Comparison of ENCODE assay signal across 6 cellular contexts in the genomic region with DNA sequence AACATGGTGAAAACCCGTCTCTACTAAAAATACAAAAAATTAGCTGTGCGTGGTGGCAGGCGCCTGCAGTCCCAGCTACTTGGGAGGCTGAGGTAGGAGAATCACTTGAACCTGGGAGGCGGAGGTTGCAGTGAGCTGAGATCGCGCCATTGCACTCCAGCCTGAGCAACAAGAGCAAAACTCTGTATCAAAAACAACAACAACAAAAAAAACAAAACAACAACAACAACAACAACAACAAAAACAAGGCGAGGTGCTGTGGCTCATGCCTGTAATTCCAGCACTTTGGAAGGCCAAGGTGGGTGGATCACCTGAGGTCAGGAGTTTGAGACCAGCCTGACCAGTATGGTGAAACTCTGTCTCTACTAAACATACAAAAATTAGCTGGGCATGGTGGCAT. TPM values are rescaled to one million over a fixed set of nuclear protein-coding genes. Genes with fewer than 3 reads are reported as not detected.
"Had no signal": no experiment of that assay in that cellular context is flagged by ENCODE, and none has a peak within 500 bp of the region (broad histone marks: within the 10 kb centered on the region; RNA-seq: fewer than 3 reads in every experiment).

No MANE protein-coding gene starts in this region.

RNA-seq across cellular contexts. Expression of gene HOXB1, which starts 21.1 kb away (rescaled TPM):
- total RNA-seq: GM23248, GM23338, H1, H4, H9, HFFc6 had no signal
- polyA plus RNA-seq: GM23248, GM23338, H1 had no signal

RNA-seq across cellular contexts. Expression of gene HOXB2, which starts 35.2 kb away (rescaled TPM):
- total RNA-seq: GM23338, H1, H9, HFFc6 had no signal
- polyA plus RNA-seq: GM23338, H1 had no signal
